In genomic region chr12:14417717-14418116, GRCh38 we compare ENCODE assay signal across 8 cellular contexts. TPM values are rescaled to one million over a fixed set of nuclear protein-coding genes. Genes with fewer than 3 reads are reported as not detected.
DNase-seq lines count a peak whose midpoint lies in the region; ATAC-seq lines count a peak whose summit lies in the region.

No MANE protein-coding gene starts in this region.

- peak overlapping the region in 6 of 11 experiments; percentile 12 to 61 (median 53); a peak in 11 of 22 replicates for H3K27ac ChIP-seq in BLaER1 treated with 17β-estradiol and CSF1 and Interleukin-3, amounts not matched to agents 10 nM and 100 nM

- peak overlapping the region in 1 of 11 experiments; percentile 7; a peak in 1 of 22 replicates for H3K9ac ChIP-seq in BLaER1 treated with 17β-estradiol and CSF1 and Interleukin-3, amounts not matched to agents 10 nM and 100 nM

- H3K4me1 ChIP-seq in BLaER1 treated with 17β-estradiol and CSF1 and Interleukin-3, amounts not matched to agents 10 nM and 100 nM = peaks cover 0 to 24% (median 3%) of the 10 kb centered on the region in 10 experiments; a peak in 5 of 20 replicates

- peaks cover 28 to 62% (median 37%) of the 10 kb centered on the region in 11 experiments for H3K36me3 ChIP-seq in BLaER1 treated with 17β-estradiol and CSF1 and Interleukin-3, amounts not matched to agents 10 nM and 100 nM

- peaks cover 49 to 81% (median 65%) of the 10 kb centered on the region in 11 experiments for H3K9me3 ChIP-seq in BLaER1 treated with 17β-estradiol and CSF1 and Interleukin-3, amounts not matched to agents 10 nM and 100 nM (replicated peaks in 1 of 11)

- no peaks in the 10 kb centered on the region for H3K27me3 ChIP-seq in BLaER1 treated with 17β-estradiol and CSF1 and Interleukin-3, amounts not matched to agents 10 nM and 100 nM

- DNase-seq in HuH-7.5 (ENCODE audit: low spot score) (peak; percentile 10), dermis microvascular lymphatic vessel endothelial cell (ENCODE audit: low read depth in 2 of 2) (peak; percentile 52 to 91), left kidney (ENCODE audit: low read depth, low spot score) (peak; percentile 91), COLO668 (lab: John Stamatoyannopoulos, UW; ENCODE audit: unreplicated experiment) (no peak)
- peak; percentile 76 for DNase-seq in activated CD4-positive, alpha-beta T cell treated with anti-CD3 and anti-CD28 coated beads for 48 hours
- peak; percentile 40 for DNase-seq in stimulated activated CD4-positive, alpha-beta T cell treated with anti-CD3 and anti-CD28 coated beads, Interleukin-2, amount 100 ng/mL, for 4 hours (ENCODE audit: low read depth)

- H3K4me2 ChIP-seq in BLaER1 treated with 17β-estradiol and CSF1 and Interleukin-3, amounts not matched to agents 10 nM and 100 nM = peak overlapping the region in 1 of 11 experiments; percentile 30; a peak in 4 of 22 replicates

- H3K4me3 ChIP-seq in BLaER1 treated with 17β-estradiol and CSF1 and Interleukin-3, amounts not matched to agents 10 nM and 100 nM = no peak overlapping the region

- peaks cover 0 to 75% (median 10%) of the 10 kb centered on the region in 11 experiments; a peak in 10 of 22 replicates for H4K20me1 ChIP-seq in BLaER1 treated with 17β-estradiol and CSF1 and Interleukin-3, amounts not matched to agents 10 nM and 100 nM

- ATAC-seq in GM18907 (IDR thresholded peaks at IDR 0.05; ENCODE audit: unreplicated experiment) = no peak

RNA-seq across cellular contexts. Expression of gene ATF7IP, which starts 52.2 kb away (rescaled TPM):
- total RNA-seq in dermis microvascular lymphatic vessel endothelial cell = 14.4 and 14.9 TPM in 2 replicates
